ENCODE assay signal across 1 cellular context in genomic region chr6:155262655-155263054, GRCh38.
TF ChIP-seq lines count a peak whose summit lies in the region.

No MANE protein-coding gene starts in this region.

TF ChIP-seq in GM23338, 12 proteins besides CTCF, POLR2A, EP300 and RAD21 (continued from another document):
- TF ChIP-seq ZNF462 (CRISPR knock-in tag; IDR thresholded peaks at IDR 0.05) (no peak), STAT1 (IDR thresholded peaks at IDR 0.05; ENCODE audit: unreplicated experiment) (no peak), EZH2phosphoT487 (IDR thresholded peaks at IDR 0.05; ENCODE audit: unreplicated experiment) (no peak), JUNB (IDR thresholded peaks at IDR 0.05; ENCODE audit: unreplicated experiment) (no peak)
- TF ChIP-seq, protein P1, sequence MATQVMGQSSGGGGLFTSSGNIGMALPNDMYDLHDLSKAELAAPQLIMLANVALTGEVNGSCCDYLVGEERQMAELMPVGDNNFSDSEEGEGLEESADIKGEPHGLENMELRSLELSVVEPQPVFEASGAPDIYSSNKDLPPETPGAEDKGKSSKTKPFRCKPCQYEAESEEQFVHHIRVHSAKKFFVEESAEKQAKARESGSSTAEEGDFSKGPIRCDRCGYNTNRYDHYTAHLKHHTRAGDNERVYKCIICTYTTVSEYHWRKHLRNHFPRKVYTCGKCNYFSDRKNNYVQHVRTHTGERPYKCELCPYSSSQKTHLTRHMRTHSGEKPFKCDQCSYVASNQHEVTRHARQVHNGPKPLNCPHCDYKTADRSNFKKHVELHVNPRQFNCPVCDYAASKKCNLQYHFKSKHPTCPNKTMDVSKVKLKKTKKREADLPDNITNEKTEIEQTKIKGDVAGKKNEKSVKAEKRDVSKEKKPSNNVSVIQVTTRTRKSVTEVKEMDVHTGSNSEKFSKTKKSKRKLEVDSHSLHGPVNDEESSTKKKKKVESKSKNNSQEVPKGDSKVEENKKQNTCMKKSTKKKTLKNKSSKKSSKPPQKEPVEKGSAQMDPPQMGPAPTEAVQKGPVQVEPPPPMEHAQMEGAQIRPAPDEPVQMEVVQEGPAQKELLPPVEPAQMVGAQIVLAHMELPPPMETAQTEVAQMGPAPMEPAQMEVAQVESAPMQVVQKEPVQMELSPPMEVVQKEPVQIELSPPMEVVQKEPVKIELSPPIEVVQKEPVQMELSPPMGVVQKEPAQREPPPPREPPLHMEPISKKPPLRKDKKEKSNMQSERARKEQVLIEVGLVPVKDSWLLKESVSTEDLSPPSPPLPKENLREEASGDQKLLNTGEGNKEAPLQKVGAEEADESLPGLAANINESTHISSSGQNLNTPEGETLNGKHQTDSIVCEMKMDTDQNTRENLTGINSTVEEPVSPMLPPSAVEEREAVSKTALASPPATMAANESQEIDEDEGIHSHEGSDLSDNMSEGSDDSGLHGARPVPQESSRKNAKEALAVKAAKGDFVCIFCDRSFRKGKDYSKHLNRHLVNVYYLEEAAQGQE (IDR thresholded peaks at IDR 0.05; ENCODE audit: unreplicated experiment) = no peak
